In genomic region chr5:62346727-62347126, GRCh38 we compare ENCODE assay signal across 16 cellular contexts. TPM values are rescaled to one million over a fixed set of nuclear protein-coding genes. Genes with fewer than 3 reads are reported as not detected.
DNase-seq lines count a peak whose midpoint lies in the region; ATAC-seq lines count a peak whose summit lies in the region.
"Had no signal": no experiment of that assay in that cellular context is flagged by ENCODE, and none has a peak within 500 bp of the region (broad histone marks: within the 10 kb centered on the region; RNA-seq: fewer than 3 reads in every experiment).

No MANE protein-coding gene starts in this region.

- no peak overlapping the region for H3K4me3 Mint-ChIP-seq in activated CD4-positive, alpha-beta memory T cell treated with anti-CD3 and anti-CD28 coated beads for 36 hours
- no peak overlapping the region for H3K4me3 Mint-ChIP-seq in activated CD4-positive, alpha-beta memory T cell treated with anti-CD3 and anti-CD28 coated beads, Interleukin-2, amount 10 ng/mL, durations not matched to agents 7 days and 5 days
- no peak overlapping the region for H3K4me3 Mint-ChIP-seq in CD4-positive, alpha-beta memory T cell
- no peak overlapping the region for H3K4me3 Mint-ChIP-seq in activated T-helper 1 cell treated with anti-CD3 and anti-CD28 coated beads, Interleukin-12 subunit alpha, Interleukin-12 subunit beta, Interleukin-2, Interleukin-4 antibody, amounts not matched to agents 30 ng/mL and 10 ng/mL and 1 ng/mL, durations not matched to agents 14 hours and 24 hours and 36 hours
- no peak overlapping the region for H3K4me3 Mint-ChIP-seq in naive thymus-derived CD8-positive, alpha-beta T cell

- no peak for ATAC-seq in naive thymus-derived CD8-positive, alpha-beta T cell
- ATAC-seq: Panc1 had no signal

- H3K36me3 ChIP-seq in CD4-positive, alpha-beta memory T cell (ENCODE audit: insufficient read depth, low read length), result peaks cover 16% of the 10 kb centered on the region

- no peaks in the 10 kb centered on the region for H3K9me3 ChIP-seq in CD4-positive, alpha-beta memory T cell (ENCODE audit: control insufficient read depth in 1 of 2, low read length in 2 of 2)
- H3K9me3 ChIP-seq: BE2C had no signal

- no peak overlapping the region for H3K4me3 ChIP-seq in CD4-positive, alpha-beta memory T cell (ENCODE audit: low read length in 2 of 2)

- peaks cover 16% of the 10 kb centered on the region for H3K36me3 Mint-ChIP-seq in activated CD4-positive, alpha-beta memory T cell treated with anti-CD3 and anti-CD28 coated beads for 36 hours
- H3K36me3 Mint-ChIP-seq in activated CD4-positive, alpha-beta memory T cell treated with anti-CD3 and anti-CD28 coated beads, Interleukin-2, amount 10 ng/mL, durations not matched to agents 7 days and 5 days (ENCODE audit: low read depth), result peaks cover 47% of the 10 kb centered on the region
- H3K36me3 Mint-ChIP-seq in CD4-positive, alpha-beta memory T cell, result peaks cover 17 to 32% of the 10 kb centered on the region in 2 donors
- H3K36me3 Mint-ChIP-seq in activated T-helper 1 cell treated with anti-CD3 and anti-CD28 coated beads, Interleukin-12 subunit alpha, Interleukin-12 subunit beta, Interleukin-2, Interleukin-4 antibody, amounts not matched to agents 30 ng/mL and 10 ng/mL and 1 ng/mL, durations not matched to agents 14 hours and 24 hours and 36 hours (ENCODE audit: low read depth), result peaks cover 32% of the 10 kb centered on the region
- peaks cover 0 to 49% (median 4%) of the 10 kb centered on the region in 3 donors for H3K36me3 Mint-ChIP-seq in naive thymus-derived CD8-positive, alpha-beta T cell

- H3K9me3 Mint-ChIP-seq in activated CD4-positive, alpha-beta memory T cell treated with anti-CD3 and anti-CD28 coated beads for 36 hours, result no peaks in the 10 kb centered on the region
- H3K9me3 Mint-ChIP-seq in activated CD4-positive, alpha-beta memory T cell treated with anti-CD3 and anti-CD28 coated beads, Interleukin-2, amount 10 ng/mL, durations not matched to agents 7 days and 5 days, result no peaks in the 10 kb centered on the region
- no peaks in the 10 kb centered on the region for H3K9me3 Mint-ChIP-seq in CD4-positive, alpha-beta memory T cell
- no peaks in the 10 kb centered on the region for H3K9me3 Mint-ChIP-seq in activated T-helper 1 cell treated with anti-CD3 and anti-CD28 coated beads, Interleukin-12 subunit alpha, Interleukin-12 subunit beta, Interleukin-2, Interleukin-4 antibody, amounts not matched to agents 30 ng/mL and 10 ng/mL and 1 ng/mL, durations not matched to agents 14 hours and 24 hours and 36 hours
- H3K9me3 Mint-ChIP-seq in naive thymus-derived CD8-positive, alpha-beta T cell, result no peaks in the 10 kb centered on the region

- peak overlapping the region; percentile 36 for H3K27ac Mint-ChIP-seq in activated CD4-positive, alpha-beta memory T cell treated with anti-CD3 and anti-CD28 coated beads for 36 hours
- no peak overlapping the region for H3K27ac Mint-ChIP-seq in activated CD4-positive, alpha-beta memory T cell treated with anti-CD3 and anti-CD28 coated beads, Interleukin-2, amount 10 ng/mL, durations not matched to agents 7 days and 5 days
- peak overlapping the region in 5 of 7 donors; percentile 14 to 86 (median 43) for H3K27ac Mint-ChIP-seq in CD4-positive, alpha-beta memory T cell
- peak overlapping the region; percentile 14 for H3K27ac Mint-ChIP-seq in activated T-helper 1 cell treated with anti-CD3 and anti-CD28 coated beads, Interleukin-12 subunit alpha, Interleukin-12 subunit beta, Interleukin-2, Interleukin-4 antibody, amounts not matched to agents 30 ng/mL and 10 ng/mL and 1 ng/mL, durations not matched to agents 14 hours and 24 hours and 36 hours
- H3K27ac Mint-ChIP-seq in naive thymus-derived CD8-positive, alpha-beta T cell, result peak overlapping the region in 9 of 10 donors; percentile 2 to 85 (median 16)

- peaks cover 51% of the 10 kb centered on the region for H3K4me1 ChIP-seq in CD4-positive, alpha-beta memory T cell (ENCODE audit: insufficient read depth, low read length)
- H3K4me1 ChIP-seq: BE2C had no signal

- CTCF ChIA-PET in activated CD4-positive, alpha-beta memory T cell treated with anti-CD3 and anti-CD28 coated beads for 36 hours (lab: Charles Lee), result interaction anchor here (0.6 to 1.3 kb wide), 2 partner anchors 15 to 122 kb away, joined by 3 to 7 read pairs; no protein-coding TSS in a partner anchor
- CTCF ChIA-PET in activated CD4-positive, alpha-beta memory T cell treated with anti-CD3 and anti-CD28 coated beads, Interleukin-2, amount 10 ng/mL, durations not matched to agents 7 days and 5 days (lab: Charles Lee), result interaction anchor here (0.6 to 1.2 kb wide), 2 partner anchors 23 to 37 kb away, joined by 3 read pairs; no protein-coding TSS in a partner anchor
- CTCF ChIA-PET in CD4-positive, alpha-beta memory T cell (lab: Charles Lee; ENCODE audit: partially characterized antibody), result interaction anchor here (1.1 to 3.9 kb wide), 3 partner anchors 55 to 122 kb away, joined by 4 to 17 read pairs (median 4); no protein-coding TSS in a partner anchor

- no peaks in the 10 kb centered on the region for H3K27me3 Mint-ChIP-seq in activated CD4-positive, alpha-beta memory T cell treated with anti-CD3 and anti-CD28 coated beads for 36 hours
- H3K27me3 Mint-ChIP-seq in activated CD4-positive, alpha-beta memory T cell treated with anti-CD3 and anti-CD28 coated beads, Interleukin-2, amount 10 ng/mL, durations not matched to agents 7 days and 5 days, result no peaks in the 10 kb centered on the region
- H3K27me3 Mint-ChIP-seq in CD4-positive, alpha-beta memory T cell, result no peaks in the 10 kb centered on the region
- no peaks in the 10 kb centered on the region for H3K27me3 Mint-ChIP-seq in activated T-helper 1 cell treated with anti-CD3 and anti-CD28 coated beads, Interleukin-12 subunit alpha, Interleukin-12 subunit beta, Interleukin-2, Interleukin-4 antibody, amounts not matched to agents 30 ng/mL and 10 ng/mL and 1 ng/mL, durations not matched to agents 14 hours and 24 hours and 36 hours (ENCODE audit: insufficient read depth)
- no peaks in the 10 kb centered on the region for H3K27me3 Mint-ChIP-seq in naive thymus-derived CD8-positive, alpha-beta T cell

- no peaks in the 10 kb centered on the region for H3K27me3 ChIP-seq in CD4-positive, alpha-beta memory T cell (ENCODE audit: insufficient read depth, low read length)
- H3K27me3 ChIP-seq: BE2C had no signal

- H3K4me1 Mint-ChIP-seq in activated CD4-positive, alpha-beta memory T cell treated with anti-CD3 and anti-CD28 coated beads for 36 hours (ENCODE audit: low read depth), result peaks cover 38% of the 10 kb centered on the region
- peaks cover 44% of the 10 kb centered on the region for H3K4me1 Mint-ChIP-seq in activated CD4-positive, alpha-beta memory T cell treated with anti-CD3 and anti-CD28 coated beads, Interleukin-2, amount 10 ng/mL, durations not matched to agents 7 days and 5 days
- H3K4me1 Mint-ChIP-seq in CD4-positive, alpha-beta memory T cell, result peaks cover 32 to 49% (median 37%) of the 10 kb centered on the region in 4 donors
- H3K4me1 Mint-ChIP-seq in activated T-helper 1 cell treated with anti-CD3 and anti-CD28 coated beads, Interleukin-12 subunit alpha, Interleukin-12 subunit beta, Interleukin-2, Interleukin-4 antibody, amounts not matched to agents 30 ng/mL and 10 ng/mL and 1 ng/mL, durations not matched to agents 14 hours and 24 hours and 36 hours (ENCODE audit: low read depth), result peaks cover 34% of the 10 kb centered on the region
- peaks cover 22 to 57% (median 41%) of the 10 kb centered on the region in 4 donors for H3K4me1 Mint-ChIP-seq in naive thymus-derived CD8-positive, alpha-beta T cell

- POLR2A ChIA-PET in activated CD4-positive, alpha-beta memory T cell treated with anti-CD3 and anti-CD28 coated beads for 36 hours (lab: Charles Lee), result no interaction called here
- POLR2A ChIA-PET in activated CD4-positive, alpha-beta memory T cell treated with anti-CD3 and anti-CD28 coated beads, Interleukin-2, amount 10 ng/mL, durations not matched to agents 7 days and 5 days (lab: Charles Lee), result no interaction called here
- POLR2A ChIA-PET in CD4-positive, alpha-beta memory T cell (lab: Charles Lee; ENCODE audit: partially characterized antibody), result interaction anchor here (1.2 kb wide), 1 partner anchor 13 kb away, joined by 4 read pairs; no protein-coding TSS in a partner anchor
- POLR2A ChIA-PET in naive thymus-derived CD8-positive, alpha-beta T cell (lab: Charles Lee), result no interaction called here

- no peak for DNase-seq in activated CD4-positive, alpha-beta memory T cell treated with anti-CD3 and anti-CD28 coated beads for 36 hours
- no peak for DNase-seq in activated CD4-positive, alpha-beta memory T cell treated with anti-CD3 and anti-CD28 coated beads, Interleukin-2, amount 10 ng/mL, durations not matched to agents 7 days and 5 days
- DNase-seq in CD4-positive, alpha-beta memory T cell, result no peak
- DNase-seq in activated T-helper 1 cell treated with anti-CD3 and anti-CD28 coated beads, Interleukin-12 subunit alpha, Interleukin-12 subunit beta, Interleukin-2, Interleukin-4 antibody, amounts not matched to agents 30 ng/mL and 10 ng/mL and 1 ng/mL, durations not matched to agents 14 hours and 24 hours and 36 hours (ENCODE audit: low spot score), result no peak
- no peak for DNase-seq in naive thymus-derived CD8-positive, alpha-beta T cell
- DNase-seq in H4 (ENCODE audit: low spot score) (no peak), CD1c-positive myeloid dendritic cell (ENCODE audit: extremely low spot score) (no peak)
- DNase-seq: BE2C, DMS79, KG1, NCI-H1105 treated with DMSO at 0.1 percent for 48 hours, NCI-H1694, NCI-H2081 treated with DMSO at 0.1 percent for 48 hours, NCI-H446 treated with DMSO at 0.1 percent for 48 hours, NCI-H69 had no signal

- intact Hi-C loops in activated CD4-positive, alpha-beta memory T cell treated with anti-CD3 and anti-CD28 coated beads for 36 hours (cut with micrococcal nuclease), result no loop called here
- intact Hi-C loops in CD4-positive, alpha-beta memory T cell (cut with micrococcal nuclease), result no loop called here
- intact Hi-C loops in activated T-helper 1 cell treated with anti-CD3 and anti-CD28 coated beads, Interleukin-12 subunit alpha, Interleukin-12 subunit beta, Interleukin-2, Interleukin-4 antibody, amounts not matched to agents 30 ng/mL and 10 ng/mL and 1 ng/mL, durations not matched to agents 14 hours and 24 hours and 36 hours (cut with micrococcal nuclease), result no loop called here

- H3K27ac ChIP-seq in CD4-positive, alpha-beta memory T cell (ENCODE audit: low read depth, low read length), result no peak overlapping the region

RNA-seq across cellular contexts. Expression of gene KIF2A, which starts 40.7 kb away (rescaled TPM):
- total RNA-seq in activated CD4-positive, alpha-beta memory T cell treated with anti-CD3 and anti-CD28 coated beads for 36 hours, result 100 to 1,000 TPM; 209 TPM
- 100 to 1,000 TPM; 250 to 251 TPM for total RNA-seq in activated CD4-positive, alpha-beta memory T cell treated with anti-CD3 and anti-CD28 coated beads, Interleukin-2, amount 10 ng/mL, durations not matched to agents 7 days and 5 days
- 100 to 1,000 TPM; 151 to 157 TPM for total RNA-seq in CD4-positive, alpha-beta memory T cell
- polyA plus RNA-seq in CD4-positive, alpha-beta memory T cell, result 100 to 1,000 TPM; 133 to 158 TPM
- 235 and 240 TPM in 2 replicates for total RNA-seq in activated T-helper 1 cell treated with anti-CD3 and anti-CD28 coated beads, Interleukin-12 subunit alpha, Interleukin-12 subunit beta, Interleukin-2, Interleukin-4 antibody, amounts not matched to agents 30 ng/mL and 10 ng/mL and 1 ng/mL, durations not matched to agents 14 hours and 24 hours and 36 hours
- 100 to 1,000 TPM; 178 to 195 TPM for total RNA-seq in naive thymus-derived CD8-positive, alpha-beta T cell
- polyA plus RNA-seq in naive thymus-derived CD8-positive, alpha-beta T cell, result 100 to 1,000 TPM; 151 to 180 (median 173) TPM
- 26.4 and 41.3 TPM in 2 replicates for total RNA-seq in H4 (2014; rRNA removed; shearing (Covaris generic))

RNA-seq across cellular contexts. Expression of gene DIMT1, which starts 57.0 kb away (rescaled TPM):
- 10 to 100 TPM; 46.9 to 48.9 TPM for total RNA-seq in activated CD4-positive, alpha-beta memory T cell treated with anti-CD3 and anti-CD28 coated beads for 36 hours
- 10 to 100 TPM; 28.9 to 33.6 TPM for total RNA-seq in activated CD4-positive, alpha-beta memory T cell treated with anti-CD3 and anti-CD28 coated beads, Interleukin-2, amount 10 ng/mL, durations not matched to agents 7 days and 5 days
- total RNA-seq in CD4-positive, alpha-beta memory T cell, result 10 to 100 TPM; 27.9 to 28.4 TPM
- polyA plus RNA-seq in CD4-positive, alpha-beta memory T cell, result 10 to 100 TPM; 52.2 to 53.5 TPM
- 42.4 and 45.0 TPM in 2 replicates for total RNA-seq in activated T-helper 1 cell treated with anti-CD3 and anti-CD28 coated beads, Interleukin-12 subunit alpha, Interleukin-12 subunit beta, Interleukin-2, Interleukin-4 antibody, amounts not matched to agents 30 ng/mL and 10 ng/mL and 1 ng/mL, durations not matched to agents 14 hours and 24 hours and 36 hours
- total RNA-seq in naive thymus-derived CD8-positive, alpha-beta T cell, result 10 to 100 TPM; 23.2 to 23.4 TPM
- polyA plus RNA-seq in naive thymus-derived CD8-positive, alpha-beta T cell, result 10 to 100 TPM; 44.4 to 50.9 (median 46.3) TPM
- 41.9 and 49.9 TPM in 2 replicates for total RNA-seq in H4 (2014; rRNA removed; shearing (Covaris generic))
